ENCODE assay signal across 1 cellular context in genomic region chr5:89929173-89929572, GRCh38.
TF ChIP-seq lines count a peak whose summit lies in the region.

No MANE protein-coding gene starts in this region.

TF ChIP-seq in SK-N-SH, 30 proteins besides CTCF, POLR2A, EP300 and RAD21:
- TF ChIP-seq NRF1 (IDR thresholded peaks at IDR 0.05; ENCODE audit: low read depth, low read length) (no peak), ELF1 (IDR thresholded peaks at IDR 0.05) (no peak), TEAD4 (IDR thresholded peaks at IDR 0.05; ENCODE audit: borderline replicate concordance, insufficient read depth) (no peak), YY1 (IDR thresholded peaks at IDR 0.05; ENCODE audit: low read depth) (no peak), MEF2A (IDR thresholded peaks at IDR 0.05; ENCODE audit: borderline replicate concordance, low read depth) (no peak), SIN3A (IDR thresholded peaks at IDR 0.05; ENCODE audit: borderline replicate concordance, low read depth, low read length) (no peak), POLR2AphosphoS5 (IDR thresholded peaks at IDR 0.05; ENCODE audit: low read depth, low read length) (no peak), RXRA (IDR thresholded peaks at IDR 0.05; ENCODE audit: borderline replicate concordance, low read depth) (no peak), GABPA (IDR thresholded peaks at IDR 0.05; ENCODE audit: low read depth) (no peak), JUND (IDR thresholded peaks at IDR 0.05) (no peak), RCOR1 (IDR thresholded peaks at IDR 0.05; ENCODE audit: low read length) (no peak), TCF12 (IDR thresholded peaks at IDR 0.05) (no peak)
- TF ChIP-seq, protein P1, sequence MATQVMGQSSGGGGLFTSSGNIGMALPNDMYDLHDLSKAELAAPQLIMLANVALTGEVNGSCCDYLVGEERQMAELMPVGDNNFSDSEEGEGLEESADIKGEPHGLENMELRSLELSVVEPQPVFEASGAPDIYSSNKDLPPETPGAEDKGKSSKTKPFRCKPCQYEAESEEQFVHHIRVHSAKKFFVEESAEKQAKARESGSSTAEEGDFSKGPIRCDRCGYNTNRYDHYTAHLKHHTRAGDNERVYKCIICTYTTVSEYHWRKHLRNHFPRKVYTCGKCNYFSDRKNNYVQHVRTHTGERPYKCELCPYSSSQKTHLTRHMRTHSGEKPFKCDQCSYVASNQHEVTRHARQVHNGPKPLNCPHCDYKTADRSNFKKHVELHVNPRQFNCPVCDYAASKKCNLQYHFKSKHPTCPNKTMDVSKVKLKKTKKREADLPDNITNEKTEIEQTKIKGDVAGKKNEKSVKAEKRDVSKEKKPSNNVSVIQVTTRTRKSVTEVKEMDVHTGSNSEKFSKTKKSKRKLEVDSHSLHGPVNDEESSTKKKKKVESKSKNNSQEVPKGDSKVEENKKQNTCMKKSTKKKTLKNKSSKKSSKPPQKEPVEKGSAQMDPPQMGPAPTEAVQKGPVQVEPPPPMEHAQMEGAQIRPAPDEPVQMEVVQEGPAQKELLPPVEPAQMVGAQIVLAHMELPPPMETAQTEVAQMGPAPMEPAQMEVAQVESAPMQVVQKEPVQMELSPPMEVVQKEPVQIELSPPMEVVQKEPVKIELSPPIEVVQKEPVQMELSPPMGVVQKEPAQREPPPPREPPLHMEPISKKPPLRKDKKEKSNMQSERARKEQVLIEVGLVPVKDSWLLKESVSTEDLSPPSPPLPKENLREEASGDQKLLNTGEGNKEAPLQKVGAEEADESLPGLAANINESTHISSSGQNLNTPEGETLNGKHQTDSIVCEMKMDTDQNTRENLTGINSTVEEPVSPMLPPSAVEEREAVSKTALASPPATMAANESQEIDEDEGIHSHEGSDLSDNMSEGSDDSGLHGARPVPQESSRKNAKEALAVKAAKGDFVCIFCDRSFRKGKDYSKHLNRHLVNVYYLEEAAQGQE (IDR thresholded peaks at IDR 0.05; ENCODE audit: low read depth, low read length), result no peak
- TF ChIP-seq, protein P2, sequence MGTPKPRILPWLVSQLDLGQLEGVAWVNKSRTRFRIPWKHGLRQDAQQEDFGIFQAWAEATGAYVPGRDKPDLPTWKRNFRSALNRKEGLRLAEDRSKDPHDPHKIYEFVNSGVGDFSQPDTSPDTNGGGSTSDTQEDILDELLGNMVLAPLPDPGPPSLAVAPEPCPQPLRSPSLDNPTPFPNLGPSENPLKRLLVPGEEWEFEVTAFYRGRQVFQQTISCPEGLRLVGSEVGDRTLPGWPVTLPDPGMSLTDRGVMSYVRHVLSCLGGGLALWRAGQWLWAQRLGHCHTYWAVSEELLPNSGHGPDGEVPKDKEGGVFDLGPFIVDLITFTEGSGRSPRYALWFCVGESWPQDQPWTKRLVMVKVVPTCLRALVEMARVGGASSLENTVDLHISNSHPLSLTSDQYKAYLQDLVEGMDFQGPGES (IDR thresholded peaks at IDR 0.05; ENCODE audit: low read depth, low read length), result no peak
- TF ChIP-seq, protein P3, sequence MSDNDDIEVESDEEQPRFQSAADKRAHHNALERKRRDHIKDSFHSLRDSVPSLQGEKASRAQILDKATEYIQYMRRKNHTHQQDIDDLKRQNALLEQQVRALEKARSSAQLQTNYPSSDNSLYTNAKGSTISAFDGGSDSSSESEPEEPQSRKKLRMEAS (IDR thresholded peaks at IDR 0.05; ENCODE audit: low read depth), result no peak
- TF ChIP-seq, protein P4, sequence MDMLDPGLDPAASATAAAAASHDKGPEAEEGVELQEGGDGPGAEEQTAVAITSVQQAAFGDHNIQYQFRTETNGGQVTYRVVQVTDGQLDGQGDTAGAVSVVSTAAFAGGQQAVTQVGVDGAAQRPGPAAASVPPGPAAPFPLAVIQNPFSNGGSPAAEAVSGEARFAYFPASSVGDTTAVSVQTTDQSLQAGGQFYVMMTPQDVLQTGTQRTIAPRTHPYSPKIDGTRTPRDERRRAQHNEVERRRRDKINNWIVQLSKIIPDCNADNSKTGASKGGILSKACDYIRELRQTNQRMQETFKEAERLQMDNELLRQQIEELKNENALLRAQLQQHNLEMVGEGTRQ (IDR thresholded peaks at IDR 0.05; ENCODE audit: borderline replicate concordance, low read depth, low read length), result no peak
- TF ChIP-seq, protein P5, sequence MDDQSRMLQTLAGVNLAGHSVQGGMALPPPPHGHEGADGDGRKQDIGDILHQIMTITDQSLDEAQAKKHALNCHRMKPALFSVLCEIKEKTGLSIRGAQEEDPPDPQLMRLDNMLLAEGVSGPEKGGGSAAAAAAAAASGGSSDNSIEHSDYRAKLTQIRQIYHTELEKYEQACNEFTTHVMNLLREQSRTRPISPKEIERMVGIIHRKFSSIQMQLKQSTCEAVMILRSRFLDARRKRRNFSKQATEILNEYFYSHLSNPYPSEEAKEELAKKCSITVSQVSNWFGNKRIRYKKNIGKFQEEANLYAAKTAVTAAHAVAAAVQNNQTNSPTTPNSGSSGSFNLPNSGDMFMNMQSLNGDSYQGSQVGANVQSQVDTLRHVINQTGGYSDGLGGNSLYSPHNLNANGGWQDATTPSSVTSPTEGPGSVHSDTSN (IDR thresholded peaks at IDR 0.05), result no peak
